In genomic region chr17:19384723-19385391, GRCh38 we compare ENCODE assay signal across 8 cellular contexts. TPM values are rescaled to one million over a fixed set of nuclear protein-coding genes. Genes with fewer than 3 reads are reported as not detected.
DNase-seq lines count a peak whose midpoint lies in the region; ATAC-seq and TF ChIP-seq lines count a peak whose summit lies in the region.

No MANE protein-coding gene starts in this region.

- H3K4me3 Mint-ChIP-seq in activated CD4-positive, alpha-beta memory T cell treated with anti-CD3 and anti-CD28 coated beads for 36 hours, result no peak overlapping the region

- POLR2A ChIA-PET in RWPE1 (lab: Yijun Ruan, JAX; ENCODE audit: low non-redundant PET), result no interaction called here
- POLR2A ChIA-PET in activated CD4-positive, alpha-beta memory T cell treated with anti-CD3 and anti-CD28 coated beads for 36 hours (lab: Charles Lee), result no interaction called here

- no peak for ATAC-seq in HG03135 (IDR thresholded peaks at IDR 0.05; ENCODE audit: unreplicated experiment)
- no peak for ATAC-seq in HG03469 (IDR thresholded peaks at IDR 0.05; ENCODE audit: unreplicated experiment)

- TF ChIP-seq CTCF in RWPE1 (conservative IDR thresholded peaks at IDR 0.05; ENCODE audit: low read depth), result no peak

- no peaks in the 10 kb centered on the region for H3K9me3 Mint-ChIP-seq in activated CD4-positive, alpha-beta memory T cell treated with anti-CD3 and anti-CD28 coated beads for 36 hours

- CTCF ChIA-PET in RWPE1 (lab: Yijun Ruan, JAX), result interaction anchor here (0.6 to 0.8 kb wide), 4 partner anchors 16 to 579 kb away, joined by 3 to 6 read pairs (median 3); no protein-coding TSS in a partner anchor
- CTCF ChIA-PET in activated CD4-positive, alpha-beta memory T cell treated with anti-CD3 and anti-CD28 coated beads for 36 hours (lab: Charles Lee), result interaction anchor here (1.2 kb wide), 1 partner anchor 22 kb away, joined by 4 read pairs; the partner anchor contains the start of gene B9D1

- H3K36me3 Mint-ChIP-seq in activated CD4-positive, alpha-beta memory T cell treated with anti-CD3 and anti-CD28 coated beads for 36 hours, result peaks cover 16% of the 10 kb centered on the region

- H3K4me1 Mint-ChIP-seq in activated CD4-positive, alpha-beta memory T cell treated with anti-CD3 and anti-CD28 coated beads for 36 hours (ENCODE audit: low read depth), result peaks cover 4% of the 10 kb centered on the region

- DNase-seq in GF-D8 (lab: John Stamatoyannopoulos, UW) (peak; percentile 29), RWPE1 (ENCODE audit: low spot score) (no peak), globus pallidus (ENCODE audit: low spot score) (peak; percentile 94), putamen (ENCODE audit: low spot score) (peak; percentile 90)
- DNase-seq in activated CD4-positive, CD25-positive, alpha-beta regulatory T cell (lab: John Stamatoyannopoulos, UW), result no peak
- no peak for DNase-seq in activated CD4-positive, alpha-beta memory T cell treated with anti-CD3 and anti-CD28 coated beads for 36 hours

- no peaks in the 10 kb centered on the region for H3K27me3 Mint-ChIP-seq in activated CD4-positive, alpha-beta memory T cell treated with anti-CD3 and anti-CD28 coated beads for 36 hours

- H3K27ac ChIP-seq in RWPE1, result peak overlapping the region; percentile 78

- H3K27ac Mint-ChIP-seq in activated CD4-positive, alpha-beta memory T cell treated with anti-CD3 and anti-CD28 coated beads for 36 hours, result no peak overlapping the region

- intact Hi-C loops in activated CD4-positive, alpha-beta memory T cell treated with anti-CD3 and anti-CD28 coated beads for 36 hours (cut with micrococcal nuclease), result no loop called here

RNA-seq across cellular contexts. Expression of gene MFAP4, which starts 2.1 kb away (rescaled TPM):
- total RNA-seq in activated CD4-positive, alpha-beta memory T cell treated with anti-CD3 and anti-CD28 coated beads for 36 hours, result not detected

RNA-seq across cellular contexts. Expression of gene MAPK7, which starts 6.6 kb away (rescaled TPM):
- 10 to 100 TPM; 15.4 to 17.2 TPM for total RNA-seq in activated CD4-positive, alpha-beta memory T cell treated with anti-CD3 and anti-CD28 coated beads for 36 hours

RNA-seq across cellular contexts. Expression of gene B9D1, which starts 22.3 kb away (rescaled TPM):
- total RNA-seq in activated CD4-positive, alpha-beta memory T cell treated with anti-CD3 and anti-CD28 coated beads for 36 hours, result 1 to 10 TPM; 7.2 to 7.6 TPM

RNA-seq across cellular contexts. Expression of gene RNF112, which starts 26.2 kb away (rescaled TPM):
- under 1 TPM; 0.86 to 0.97 TPM for total RNA-seq in activated CD4-positive, alpha-beta memory T cell treated with anti-CD3 and anti-CD28 coated beads for 36 hours

Comparison
In these comparisons a context has a peak if more than half of its experiments do, and no peak if none do; other contexts are left out.
1. DNase-seq: peak in GF-D8 (single experiment), globus pallidus (single experiment) and putamen (single experiment); none in RWPE1 (single experiment), activated CD4-positive, CD25-positive, alpha-beta regulatory T cell (0 of 4) and activated CD4-positive, alpha-beta memory T cell treated with anti-CD3 and anti-CD28 coated beads for 36 hours (single experiment).